Comparison of ENCODE assay signal across 8 cellular contexts in genomic region chr6:30325150-30325872, GRCh38. TPM values are rescaled to one million over a fixed set of nuclear protein-coding genes. Genes with fewer than 3 reads are reported as not detected.
DNase-seq lines count a peak whose midpoint lies in the region; ATAC-seq, FAIRE-seq and TF ChIP-seq lines count a peak whose summit lies in the region.

No MANE protein-coding gene starts in this region.

- CTCF ChIA-PET in K562 (lab: Yijun Ruan, JAX; ENCODE audit: low intra/inter-chr PET ratio) = no interaction called here

- H3K4me3 ChIP-seq in SU-DHL-6 (ENCODE audit: insufficient read depth, low read length, poor library complexity, severe bottlenecking) (peak overlapping the region; percentile 62), K562 (peak overlapping the region; percentile 84), kidney epithelial cell (ENCODE audit: low read depth, low read length) (peak overlapping the region; percentile 77)

- H3K79me2 ChIP-seq in SU-DHL-6 (ENCODE audit: insufficient read depth, low read length) (peaks cover 69% of the 10 kb centered on the region), K562 (ENCODE audit: control insufficient read depth, insufficient read depth, low read length) (peaks cover 77% of the 10 kb centered on the region)

- H3K4me2 ChIP-seq in SU-DHL-6 (ENCODE audit: low read depth, low read length, poor library complexity, severe bottlenecking) = peak overlapping the region; percentile 73
- peak overlapping the region; percentile 95 for H3K4me2 ChIP-seq in K562 (ENCODE audit: insufficient read depth, low read length)

- peaks cover 8% of the 10 kb centered on the region for H3F3A ChIP-seq in SU-DHL-6 (ENCODE audit: insufficient read depth)

- ATAC-seq in HG03439 (IDR thresholded peaks at IDR 0.05; ENCODE audit: unreplicated experiment) (peak; percentile 25), K562 (peak; percentile 86)

- TF ChIP-seq RAD21 in K562 (CRISPR knock-in tag; conservative IDR thresholded peaks at IDR 0.05 in 1 of 2, IDR thresholded peaks at IDR 0.05 in 1 of 2) = no peak

- BruUV-seq in K562 (replicated peaks; lab: Mats Ljungman, UMichigan) = TSS peak; percentile 58

- TF ChIP-seq CTCF in SU-DHL-6 (IDR thresholded peaks at IDR 0.05; ENCODE audit: insufficient read depth, low read length, poor library complexity, severe bottlenecking) (no peak), K562 (IDR thresholded peaks at IDR 0.05 in 2 of 3, conservative IDR thresholded peaks at IDR 0.05 in 1 of 3; ENCODE audit: insufficient read depth in 2 of 3, low read depth in 1 of 3, low read length in 3 of 3) (no peak), kidney epithelial cell (IDR thresholded peaks at IDR 0.05; ENCODE audit: insufficient read depth, low read length, poor library complexity, severe bottlenecking) (no peak)

- H3K36me3 ChIP-seq in SU-DHL-6 (ENCODE audit: low read length) (no peaks in the 10 kb centered on the region), K562 (ENCODE audit: control insufficient read depth, insufficient read depth, low read length) (peaks cover 46% of the 10 kb centered on the region), kidney epithelial cell (ENCODE audit: control insufficient read depth, insufficient read depth, low read length) (peaks cover 1% of the 10 kb centered on the region)

- peak overlapping the region; percentile 74 for H3K27ac ChIP-seq in SU-DHL-6 (ENCODE audit: low read depth, low read length)
- H3K27ac ChIP-seq in K562 (ENCODE audit: extremely low read depth, low read depth, low read length) = peak overlapping the region; percentile 92

- no peaks in the 10 kb centered on the region for H3K9me2 ChIP-seq in SU-DHL-6 (replicated peaks; ENCODE audit: insufficient read depth, low read length)

- H3K27me3 ChIP-seq in SU-DHL-6 (ENCODE audit: low read length) = no peaks in the 10 kb centered on the region
- no peaks in the 10 kb centered on the region for H3K27me3 ChIP-seq in K562 (ENCODE audit: control insufficient read depth in 2 of 2, insufficient read depth in 2 of 2, low read length in 2 of 2)
- no peaks in the 10 kb centered on the region for H3K27me3 ChIP-seq in kidney epithelial cell (ENCODE audit: control insufficient read depth, insufficient read depth, low read length)

- H3K9me3 ChIP-seq in SU-DHL-6 (ENCODE audit: insufficient read depth, low read length) (no peaks in the 10 kb centered on the region), K562 (replicated peaks; ENCODE audit: control insufficient read depth, insufficient read depth, low read depth, low read length) (no peaks in the 10 kb centered on the region)

- DNase-seq in DMS153 (lab: John Stamatoyannopoulos, UW) (peak; percentile 11), DMS153 treated with DMSO at 0.1 percent for 48 hours (lab: John Stamatoyannopoulos, UW; ENCODE audit: unreplicated experiment) (no peak), K562 (ENCODE audit: extremely low read depth in 1 of 4, low spot score in 3 of 4) (peak in 3 of 4 experiments; percentile 78 to 93 (median 92)), kidney epithelial cell (ENCODE audit: low read depth) (no peak), epidermal melanocyte (ENCODE audit: insufficient read length, low spot score) (no peak)
- DNase-seq in stimulated activated CD4-positive, alpha-beta T cell treated with anti-CD3 and anti-CD28 coated beads, Interleukin-4, amount 100 ng/mL, for 4 hours = peak; percentile 76 to 87

- no peaks in the 10 kb centered on the region for H3K9me1 ChIP-seq in K562 (ENCODE audit: control insufficient read depth, insufficient read depth, low read length)

- POLR2A ChIA-PET in K562 (lab: Yijun Ruan, JAX) = interaction anchor here (0.9 to 2.7 kb wide), 8 partner anchors 8 to 26 kb away, joined by 3 to 18 read pairs (median 10); no protein-coding TSS in a partner anchor

- TF ChIP-seq POLR2A in K562 (conservative IDR thresholded peaks at IDR 0.05) = no peak

- H3K9ac ChIP-seq in SU-DHL-6 (ENCODE audit: low read length) (peak overlapping the region; percentile 83), K562 (ENCODE audit: insufficient read depth in 1 of 2, low read depth in 2 of 2, low read length in 2 of 2) (peak overlapping the region; percentile 90 to 94; a peak in 3 of 4 replicates)

- peaks cover 43% of the 10 kb centered on the region for H4K20me1 ChIP-seq in SU-DHL-6 (ENCODE audit: low read depth, low read length)
- peaks cover 9% of the 10 kb centered on the region for H4K20me1 ChIP-seq in K562 (replicated peaks; ENCODE audit: control insufficient read depth, insufficient read depth, low read length)

- intact Hi-C loops in K562 (cut with micrococcal nuclease) = no loop called here

- peak overlapping the region; percentile 65 for H2AFZ ChIP-seq in SU-DHL-6 (ENCODE audit: low read depth, low read length, severe bottlenecking)
- H2AFZ ChIP-seq in K562 (ENCODE audit: low read depth, low read length) = peak overlapping the region; percentile 97; the same call in 1 of the 2 replicates

- H3K4me1 ChIP-seq in K562 (replicated peaks in 1 of 2; ENCODE audit: control insufficient read depth in 2 of 2, insufficient read depth in 2 of 2, low read length in 2 of 2) = peaks cover 22 to 41% of the 10 kb centered on the region in 2 experiments

- FAIRE-seq in K562 (lab: Jason Lieb, UNC) = peak; percentile 84

- WGBS in K562 (ENCODE audit: insufficient coverage, low coverage, missing lambda C conversion rate) = under 1% methylated on average over 10 of the region's 10 CpGs

- in situ Hi-C loops in K562 (cut with MboI) = no loop called here

- peak; percentile 9; the same call in 1 of the 2 replicates for TF ChIP-seq EP300 in K562 (IDR thresholded peaks at IDR 0.05; ENCODE audit: low read length)

TF ChIP-seq in K562, 482 proteins besides CTCF, POLR2A, EP300 and RAD21 (continues in another document):
- TF ChIP-seq HMG20B (CRISPR knock-in tag; IDR thresholded peaks at IDR 0.05) = no peak
- no peak for TF ChIP-seq ZNF696 (CRISPR knock-in tag; conservative IDR thresholded peaks at IDR 0.05)
- no peak for TF ChIP-seq ZNF133 (CRISPR knock-in tag; IDR thresholded peaks at IDR 0.05)
- no peak for TF ChIP-seq RBBP5 (IDR thresholded peaks at IDR 0.05; ENCODE audit: borderline replicate concordance, insufficient read depth, low read length, poor library complexity, severe bottlenecking)
- no peak for TF ChIP-seq NCOA1 (IDR thresholded peaks at IDR 0.05; ENCODE audit: low read depth)
- TF ChIP-seq ZBTB12 (CRISPR knock-in tag; IDR thresholded peaks at IDR 0.05) = no peak

RNA-seq across cellular contexts. Expression of gene TRIM39, which starts 1.4 kb away (rescaled TPM):
- total RNA-seq in K562 (2011; cell fraction: chromatin; rRNA removed; ENCODE audit: low replicate concordance) = 32.1 and 33.3 TPM in 2 replicates
- 19.3 and 21.2 TPM in 2 replicates for total RNA-seq in K562 (2011; cell fraction: nucleolus; rRNA removed)
- 21.7 and 22.1 TPM in 2 replicates for total RNA-seq in K562 (2011; cell fraction: nucleoplasm; rRNA removed)
- total RNA-seq in K562 (2014; rRNA removed) (12.5 and 14.8 TPM in 2 replicates), K562 (2014; rRNA removed; fragmentation: Illumina TruSeq; extraction: Trizol) (12.8 and 13.7 TPM in 2 replicates), K562 (2015; rRNA removed; fragmentation: Illumina TruSeq; extraction: Trizol) (10.2 TPM in 2 replicates), K562 (2021) (15.3 and 17.4 TPM in 2 replicates), kidney epithelial cell (14.9 and 16.1 TPM in 2 replicates)
- polyA plus RNA-seq in K562 (2011; rRNA removed) (11.6 and 17.1 TPM in 2 replicates), K562 (2014; fragmentation: Illumina TruSeq; extraction: Trizol) (17.6 and 17.7 TPM in 2 replicates), K562 (2014; fragmentation: Nextera tagmentation; extraction: Ambion mirVana) (1 to 10 TPM; 5.6 to 5.8 TPM), K562 (2014; rRNA removed) (17.2 and 18.4 TPM in 2 replicates)
- 9.0 and 10.0 TPM in 2 replicates for polyA plus RNA-seq in K562 (2011; cell fraction: cytosol; rRNA removed)
- 35.2 and 49.0 TPM in 2 replicates for polyA plus RNA-seq in K562 (2011; cell fraction: nucleus; rRNA removed)
- 10.5 and 11.9 TPM in 2 replicates for polyA plus RNA-seq in K562 (2012)
- 9.4 and 12.4 TPM in 2 replicates for polyA minus RNA-seq in K562 (2011; rRNA and poly(A)+ RNA removed)
- polyA minus RNA-seq in K562 (2011; cell fraction: cytosol; rRNA and poly(A)+ RNA removed) = 7.5 and 12.2 TPM in 2 replicates
- 16.7 and 20.2 TPM in 2 replicates for polyA minus RNA-seq in K562 (2011; cell fraction: nucleus; rRNA and poly(A)+ RNA removed)

RNA-seq across cellular contexts. Expression of gene RPP21, which starts 19.6 kb away (rescaled TPM):
- 22.4 and 33.0 TPM in 2 replicates for total RNA-seq in K562 (2011; cell fraction: chromatin; rRNA removed; ENCODE audit: low replicate concordance)
- 49.1 and 56.7 TPM in 2 replicates for total RNA-seq in K562 (2011; cell fraction: nucleolus; rRNA removed)
- total RNA-seq in K562 (2011; cell fraction: nucleoplasm; rRNA removed) = 33.2 and 46.3 TPM in 2 replicates
- total RNA-seq in K562 (2014; rRNA removed) = 231 and 363 TPM in 2 replicates
- total RNA-seq in K562 (2014; rRNA removed; fragmentation: Illumina TruSeq; extraction: Trizol) = 50.5 and 62.1 TPM in 2 replicates
- 164 and 166 TPM in 2 replicates for total RNA-seq in K562 (2015; rRNA removed; fragmentation: Illumina TruSeq; extraction: Trizol)
- 159 and 178 TPM in 2 replicates for total RNA-seq in K562 (2021)
- polyA plus RNA-seq in K562 (2011; rRNA removed) = 88.9 and 90.3 TPM in 2 replicates
- 198 and 661 TPM in 2 replicates for polyA plus RNA-seq in K562 (2011; cell fraction: cytosol; rRNA removed)
- polyA plus RNA-seq in K562 (2011; cell fraction: nucleus; rRNA removed) = 152 and 277 TPM in 2 replicates
- 234 and 238 TPM in 2 replicates for polyA plus RNA-seq in K562 (2012)
- polyA plus RNA-seq in K562 (2014; fragmentation: Illumina TruSeq; extraction: Trizol) = 83.9 and 235 TPM in 2 replicates
- 100 to 1,000 TPM; 201 to 246 TPM for polyA plus RNA-seq in K562 (2014; fragmentation: Nextera tagmentation; extraction: Ambion mirVana)
- polyA plus RNA-seq in K562 (2014; rRNA removed) = 362 and 376 TPM in 2 replicates
- polyA minus RNA-seq in K562 (2011; rRNA and poly(A)+ RNA removed) = 9.7 and 16.9 TPM in 2 replicates
- polyA minus RNA-seq in K562 (2011; cell fraction: cytosol; rRNA and poly(A)+ RNA removed) = 29.1 and 38.4 TPM in 2 replicates
- polyA minus RNA-seq in K562 (2011; cell fraction: nucleus; rRNA and poly(A)+ RNA removed) = 24.5 and 25.5 TPM in 2 replicates
- 74.3 and 94.5 TPM in 2 replicates for total RNA-seq in kidney epithelial cell

Comparison
In these comparisons a context has a peak if more than half of its experiments do, and no peak if none do; other contexts are left out.
1. DNase-seq: peak in DMS153 (single experiment), K562 (3 of 4) and stimulated activated CD4-positive, alpha-beta T cell treated with anti-CD3 and anti-CD28 coated beads, Interleukin-4, amount 100 ng/mL, for 4 hours (2 of 2); none in DMS153 treated with DMSO at 0.1 percent for 48 hours (single experiment), kidney epithelial cell (single experiment) and epidermal melanocyte (single experiment).
2. Peak in every context shown above with its lines, with median percentiles within 50 percentile points of each other: H3K4me3 ChIP-seq.